ENCODE assay signal across 28 cellular contexts in genomic region chr4:20086067-20086466, GRCh38.
A peak's percentile ranks its signal among the peaks of the same experiment; 100 is the strongest.
DNase-seq lines count a peak whose midpoint lies in the region; ATAC-seq, FAIRE-seq and TF ChIP-seq lines count a peak whose summit lies in the region.
"Had no signal": no experiment of that assay in that cellular context is flagged by ENCODE, and none has a peak within 500 bp of the region (broad histone marks: within the 10 kb centered on the region; RNA-seq: fewer than 3 reads in every experiment).

No MANE protein-coding gene starts in this region.

- H3K4me1 ChIP-seq in astrocyte (ENCODE audit: insufficient read depth, low read length) (no peaks in the 10 kb centered on the region), small intestine (ENCODE audit: control insufficient read depth in 2 of 2, insufficient read depth in 1 of 2, low read depth in 1 of 2, low read length in 1 of 2) (no peaks in the 10 kb centered on the region)
- H3K4me1 ChIP-seq: A549; BLaER1 treated with 17β-estradiol and CSF1 and Interleukin-3, amounts not matched to agents 10 nM and 100 nM; HAP-1 had no signal

- no peak overlapping the region for H2AFZ ChIP-seq in astrocyte (ENCODE audit: low read depth, low read length)

- ATAC-seq in sciatic nerve (peak; percentile 86), HG03139 (IDR thresholded peaks at IDR 0.05; ENCODE audit: unreplicated experiment) (no peak)
- ATAC-seq: A549, K562 had no signal

- H3K9ac ChIP-seq in astrocyte (ENCODE audit: low read length) = no peak overlapping the region
- H3K9ac ChIP-seq: BLaER1 treated with 17β-estradiol and CSF1 and Interleukin-3, amounts not matched to agents 10 nM and 100 nM had no signal

- H3K4me3 Mint-ChIP-seq in astrocyte (ENCODE audit: unreplicated experiment) = no peak overlapping the region
- H3K4me3 Mint-ChIP-seq: CD4-positive, alpha-beta T cell; HFFc6 had no signal

- H3K9me3 ChIP-seq in astrocyte (ENCODE audit: insufficient read depth, low read depth, low read length) = no peaks in the 10 kb centered on the region
- no peaks in the 10 kb centered on the region for H3K9me3 ChIP-seq in small intestine (ENCODE audit: control insufficient read depth, low read depth)
- H3K9me3 ChIP-seq: A549; BLaER1 treated with 17β-estradiol and CSF1 and Interleukin-3, amounts not matched to agents 10 nM and 100 nM; HAP-1 had no signal

- intact Hi-C loops in sciatic nerve (cut with DNase I) = no loop called here

- no peaks in the 10 kb centered on the region for H3K9me3 Mint-ChIP-seq in astrocyte (ENCODE audit: unreplicated experiment)
- H3K9me3 Mint-ChIP-seq: HFFc6 had no signal

- no peak overlapping the region for H3K4me3 ChIP-seq in astrocyte (ENCODE audit: insufficient read depth, low read depth, low read length)
- H3K4me3 ChIP-seq in fibroblast of the aortic adventitia (ENCODE audit: low read depth, low read length) = no peak overlapping the region
- H3K4me3 ChIP-seq in small intestine (ENCODE audit: low read depth in 1 of 2, low read length in 2 of 2) = no peak overlapping the region
- H3K4me3 ChIP-seq: A549; BLaER1 treated with 17β-estradiol and CSF1 and Interleukin-3, amounts not matched to agents 10 nM and 100 nM; HAP-1; K562 had no signal

- no peaks in the 10 kb centered on the region for H4K20me1 ChIP-seq in astrocyte (ENCODE audit: insufficient read depth, low read length)
- H4K20me1 ChIP-seq: BLaER1 treated with 17β-estradiol and CSF1 and Interleukin-3, amounts not matched to agents 10 nM and 100 nM had no signal

- no peaks in the 10 kb centered on the region for H3K36me3 ChIP-seq in astrocyte (ENCODE audit: insufficient read depth, low read length)
- H3K36me3 ChIP-seq in small intestine (ENCODE audit: control insufficient read depth in 2 of 2, insufficient read depth in 2 of 2, low read length in 2 of 2) = no peaks in the 10 kb centered on the region
- H3K36me3 ChIP-seq: BLaER1 treated with 17β-estradiol and CSF1 and Interleukin-3, amounts not matched to agents 10 nM and 100 nM; HAP-1 had no signal

- H3K79me2 ChIP-seq in astrocyte (ENCODE audit: insufficient read depth, low read length) = no peaks in the 10 kb centered on the region

- FAIRE-seq in astrocyte (lab: Jason Lieb, UNC) (peak; percentile 20), small intestine (lab: Jason Lieb, UNC) (no peak)
- FAIRE-seq: A549, D721Med, GM18507, HTR-8/SVneo, K562 had no signal

- no peaks in the 10 kb centered on the region for H3K4me1 Mint-ChIP-seq in astrocyte (ENCODE audit: low read depth, unreplicated experiment)

- no peak overlapping the region for H3K4me2 ChIP-seq in astrocyte (ENCODE audit: low read length)
- H3K4me2 ChIP-seq: A549; BLaER1 treated with 17β-estradiol and CSF1 and Interleukin-3, amounts not matched to agents 10 nM and 100 nM had no signal

- TF ChIP-seq CTCF in astrocyte (IDR thresholded peaks at IDR 0.05; ENCODE audit: insufficient read depth, low read depth, low read length) (no peak), fibroblast of the aortic adventitia (IDR thresholded peaks at IDR 0.05; ENCODE audit: insufficient read depth, low read length) (no peak)

- DNase-seq in AG20443 (ENCODE audit: low spot score) (peak; percentile 22), astrocyte (ENCODE audit: low read depth) (no peak), fibroblast of the aortic adventitia (ENCODE audit: low read depth) (peak; percentile 14), sciatic nerve (ENCODE audit: low spot score) (no peak), small intestine (no peak), NCI-H774 (lab: John Stamatoyannopoulos, UW) (no peak)
- no peak for DNase-seq in activated CD4-positive, alpha-beta T cell treated with anti-CD3 and anti-CD28 coated beads, Interleukin-2, amount 50 U/mL, for 1 hour
- DNase-seq: CD4-positive, alpha-beta T cell; GOT3; HFFc6; Kasumi-1; MV-4-11; NCI-H1105; NCI-H1436 treated with DMSO at 0.1 percent for 48 hours; NCI-H1930; NCI-H2107; NCI-H524 treated with DMSO at 0.1 percent for 48 hours; NCI-H82; RPMI8226; SHP77 had no signal

- WGBS in small intestine, 3 donors = 69 to 79% (median 75%) methylated on average over 3 of the region's 3 CpGs

- no peaks in the 10 kb centered on the region for H3K36me3 Mint-ChIP-seq in astrocyte (ENCODE audit: low read depth, unreplicated experiment)

- no peaks in the 10 kb centered on the region for H3K27me3 Mint-ChIP-seq in astrocyte (ENCODE audit: low read depth, unreplicated experiment)
- H3K27me3 Mint-ChIP-seq: CD4-positive, alpha-beta T cell had no signal

- H3K27ac ChIP-seq in astrocyte (ENCODE audit: low read depth, low read length) (no peak overlapping the region), small intestine (ENCODE audit: low read depth in 1 of 2, low read length in 1 of 2) (no peak overlapping the region)
- H3K27ac ChIP-seq: A549; BLaER1 treated with 17β-estradiol and CSF1 and Interleukin-3, amounts not matched to agents 10 nM and 100 nM had no signal

- no peaks in the 10 kb centered on the region for H3K27me3 ChIP-seq in astrocyte (ENCODE audit: insufficient read depth, low read length)
- no peaks in the 10 kb centered on the region for H3K27me3 ChIP-seq in small intestine (ENCODE audit: control insufficient read depth in 2 of 2, insufficient read depth in 2 of 2, low read length in 2 of 2)
- H3K27me3 ChIP-seq: BLaER1 treated with 17β-estradiol and CSF1 and Interleukin-3, amounts not matched to agents 10 nM and 100 nM had no signal

- no peak overlapping the region for H3K27ac Mint-ChIP-seq in astrocyte (ENCODE audit: unreplicated experiment)
- H3K27ac Mint-ChIP-seq: CD4-positive, alpha-beta T cell; HFFc6 had no signal

Comparison
In these comparisons a context has a peak if more than half of its experiments do, and no peak if none do; other contexts are left out.
1. DNase-seq: peak in AG20443 (single experiment) and fibroblast of the aortic adventitia (single experiment); none in astrocyte (single experiment), sciatic nerve (single experiment), small intestine (single experiment), NCI-H774 (single experiment) and activated CD4-positive, alpha-beta T cell treated with anti-CD3 and anti-CD28 coated beads, Interleukin-2, amount 50 U/mL, for 1 hour (single experiment).